In genomic region chr2:62415019-62415431, GRCh38 we compare ENCODE assay signal across 11 cellular contexts.
DNase-seq lines count a peak whose midpoint lies in the region; ATAC-seq lines count a peak whose summit lies in the region.
"Had no signal": no experiment of that assay in that cellular context is flagged by ENCODE, and none has a peak within 500 bp of the region (broad histone marks: within the 10 kb centered on the region; RNA-seq: fewer than 3 reads in every experiment).

No MANE protein-coding gene starts in this region.

- no peaks in the 10 kb centered on the region for H3K27me3 ChIP-seq in BLaER1 treated with 17β-estradiol and CSF1 and Interleukin-3, amounts not matched to agents 10 nM and 100 nM

- H3K4me3 ChIP-seq in BLaER1 treated with 17β-estradiol and CSF1 and Interleukin-3, amounts not matched to agents 10 nM and 100 nM, result no peak overlapping the region

- peak overlapping the region in 8 of 11 experiments; percentile 6 to 65 (median 38); a peak in 12 of 22 replicates for H3K27ac ChIP-seq in BLaER1 treated with 17β-estradiol and CSF1 and Interleukin-3, amounts not matched to agents 10 nM and 100 nM
- H3K27ac ChIP-seq in angular gyrus (ENCODE audit: low read depth, low read length), result peak overlapping the region; percentile 87

- peaks cover 15 to 20% (median 18%) of the 10 kb centered on the region in 11 experiments; a peak in 20 of 22 replicates for H3K9me3 ChIP-seq in BLaER1 treated with 17β-estradiol and CSF1 and Interleukin-3, amounts not matched to agents 10 nM and 100 nM (replicated peaks in 1 of 11)

- H3K36me3 ChIP-seq in BLaER1 treated with 17β-estradiol and CSF1 and Interleukin-3, amounts not matched to agents 10 nM and 100 nM, result no peaks in the 10 kb centered on the region

- no peaks in the 10 kb centered on the region for H4K20me1 ChIP-seq in BLaER1 treated with 17β-estradiol and CSF1 and Interleukin-3, amounts not matched to agents 10 nM and 100 nM

- DNase-seq in NCI-H2196 treated with DMSO at 0.1 percent for 48 hours (lab: John Stamatoyannopoulos, UW; ENCODE audit: unreplicated experiment) (no peak), D341Med (ENCODE audit: low spot score) (no peak), NCI-H146 treated with DMSO at 0.1 percent for 48 hours (lab: John Stamatoyannopoulos, UW; ENCODE audit: unreplicated experiment) (no peak), SHP77 treated with DMSO at 0.1 percent for 48 hours (lab: John Stamatoyannopoulos, UW) (no peak)
- DNase-seq: activated naive CD4-positive, alpha-beta T cell treated with anti-CD3 and anti-CD28 coated beads, Interleukin-2, amount 50 U/mL, for 16 hours; NCI-H1105 treated with DMSO at 0.1 percent for 48 hours; stimulated activated CD4-positive, alpha-beta T cell treated with anti-CD3 and anti-CD28 coated beads, Interleukin-1b, Interleukin-23, amount 100 ng/mL, for 48 hours had no signal

- peaks cover 32 to 37% (median 34%) of the 10 kb centered on the region in 10 experiments for H3K4me1 ChIP-seq in BLaER1 treated with 17β-estradiol and CSF1 and Interleukin-3, amounts not matched to agents 10 nM and 100 nM

- H3K9ac ChIP-seq in BLaER1 treated with 17β-estradiol and CSF1 and Interleukin-3, amounts not matched to agents 10 nM and 100 nM, result peak overlapping the region in 5 of 11 experiments; percentile 2 to 56 (median 10); a peak in 5 of 22 replicates

- ATAC-seq in GM19324 (IDR thresholded peaks at IDR 0.05; ENCODE audit: low FRiP score, unreplicated experiment) (peak; percentile 83), HG03095 (IDR thresholded peaks at IDR 0.05; ENCODE audit: unreplicated experiment) (peak; percentile 82)

- peak overlapping the region; percentile 44 to 76 (median 66) for H3K4me2 ChIP-seq in BLaER1 treated with 17β-estradiol and CSF1 and Interleukin-3, amounts not matched to agents 10 nM and 100 nM
